Comparison of ENCODE assay signal across 8 cellular contexts in the genomic region with DNA sequence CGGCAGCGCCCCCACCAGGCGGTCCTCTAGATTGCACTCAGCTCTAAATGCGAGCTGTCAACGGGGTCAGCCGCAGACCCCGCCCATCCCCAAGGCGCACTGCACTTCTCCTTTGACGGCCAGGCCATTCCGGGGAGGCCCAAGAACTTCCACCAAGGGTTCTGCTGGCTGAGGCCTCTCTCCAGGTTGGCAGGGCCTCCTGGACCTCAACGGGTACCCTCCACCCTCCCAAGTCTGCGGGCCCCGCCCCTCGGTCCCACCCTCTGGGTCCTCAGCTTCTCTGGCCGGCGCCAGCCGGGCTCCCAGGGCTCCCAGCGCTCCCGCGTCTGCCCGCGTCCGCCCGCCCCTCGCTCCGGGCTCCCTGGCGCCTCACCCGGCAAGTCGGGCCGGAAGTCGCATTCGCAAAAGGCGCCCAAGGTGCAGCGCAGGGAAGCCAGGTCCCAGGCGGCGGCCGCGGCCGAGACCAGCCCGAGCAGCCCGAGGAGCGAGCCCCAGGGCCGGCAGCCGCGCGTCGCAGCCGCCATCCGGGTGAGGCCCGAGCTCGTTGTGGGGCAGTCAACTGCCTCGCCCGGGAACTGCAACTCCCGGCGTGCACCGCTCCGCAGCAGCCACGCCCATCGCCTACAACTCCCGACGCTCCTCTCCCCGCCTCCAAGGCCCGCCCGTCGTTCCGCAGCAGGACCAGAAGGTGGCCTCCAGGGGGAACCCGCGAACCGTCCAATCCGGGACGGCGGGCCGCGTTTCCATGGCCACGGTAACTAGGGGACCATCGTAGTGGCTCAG. TPM values are rescaled to one million over a fixed set of nuclear protein-coding genes. Genes with fewer than 3 reads are reported as not detected.
DNase-seq lines count a peak whose midpoint lies in the region; ATAC-seq and TF ChIP-seq lines count a peak whose summit lies in the region.

Gene TOR2A, minus strand, starts transcription at position 548 of the 783 bp plus-strand sequence. Its CDS starts 24 bp downstream, at position 524.

- no peaks in the 10 kb centered on the region for H3K9me3 Mint-ChIP-seq in activated T-helper 17 cell treated with anti-CD3 and anti-CD28 coated beads, Interleukin-2, amount 50 U/mL, for 72 hours
- H3K9me3 Mint-ChIP-seq in natural killer cell treated with Interleukin-12 subunit alpha and Interleukin-12 subunit beta and Interleukin-15 and Interleukin-18, amount 100 ng/mL, for 72 hours, result no peaks in the 10 kb centered on the region

- peak within 1 kb of the TSS; percentile 92 for H3K27ac Mint-ChIP-seq in activated T-helper 17 cell treated with anti-CD3 and anti-CD28 coated beads, Interleukin-2, amount 50 U/mL, for 72 hours
- H3K27ac Mint-ChIP-seq in natural killer cell treated with Interleukin-12 subunit alpha and Interleukin-12 subunit beta and Interleukin-15 and Interleukin-18, amount 100 ng/mL, for 72 hours, result peak within 1 kb of the TSS; percentile 75 to 85

- CTCF ChIA-PET in RWPE1 (lab: Yijun Ruan, JAX), result interaction anchor here (0.5 to 2.3 kb wide), 56 partner anchors 8 to 424 kb away, joined by 3 to 30 read pairs (median 4); partner anchors contain the start of genes CDK9, CFAP157, PTRH1 and SH2D3C

- peak; percentile 96 for ATAC-seq in activated T-helper 17 cell treated with anti-CD3 and anti-CD28 coated beads, Interleukin-2, amount 50 U/mL, for 72 hours (replicated peaks)
- ATAC-seq in natural killer cell treated with Interleukin-12 subunit alpha and Interleukin-12 subunit beta and Interleukin-15 and Interleukin-18, amount 100 ng/mL, for 72 hours, result peak; percentile 96 to 97
- peak; percentile 95 for ATAC-seq in stimulated activated naive CD8-positive, alpha-beta T cell treated with anti-CD3 and anti-CD28 coated beads, Interleukin-15, Interleukin-2, amounts not matched to agents 100 U/mL and 50 U/mL, for 24 hours

- DNase-seq in ELR (ENCODE audit: low read depth) (peak; percentile 98), H4 (ENCODE audit: low spot score) (peak; percentile 96), LNCaP clone FGC (ENCODE audit: low read depth) (peak; percentile 85), RWPE1 (ENCODE audit: low spot score) (peak; percentile 99), fibroblast of mammary gland (ENCODE audit: low read depth) (peak; percentile 95)
- DNase-seq in natural killer cell treated with Interleukin-12 subunit alpha and Interleukin-12 subunit beta and Interleukin-15 and Interleukin-18, amount 100 ng/mL, for 72 hours (ENCODE audit: low spot score), result peak; percentile 97
- peak; percentile 99 for DNase-seq in stimulated activated naive CD8-positive, alpha-beta T cell treated with anti-CD3 and anti-CD28 coated beads, Interleukin-15, Interleukin-2, amounts not matched to agents 100 U/mL and 50 U/mL, for 24 hours

- POLR2A ChIA-PET in RWPE1 (lab: Yijun Ruan, JAX; ENCODE audit: low non-redundant PET), result interaction anchor here (0.7 to 1.5 kb wide), 8 partner anchors 23 to 146 kb away, joined by 3 to 8 read pairs (median 4); partner anchors contain the start of gene CDK9

- peaks cover 18% of the 10 kb centered on the region for H3K36me3 Mint-ChIP-seq in activated T-helper 17 cell treated with anti-CD3 and anti-CD28 coated beads, Interleukin-2, amount 50 U/mL, for 72 hours (ENCODE audit: low read depth)
- no peaks in the 10 kb centered on the region for H3K36me3 Mint-ChIP-seq in natural killer cell treated with Interleukin-12 subunit alpha and Interleukin-12 subunit beta and Interleukin-15 and Interleukin-18, amount 100 ng/mL, for 72 hours

- H3K27me3 Mint-ChIP-seq in activated T-helper 17 cell treated with anti-CD3 and anti-CD28 coated beads, Interleukin-2, amount 50 U/mL, for 72 hours, result no peaks in the 10 kb centered on the region
- H3K27me3 Mint-ChIP-seq in natural killer cell treated with Interleukin-12 subunit alpha and Interleukin-12 subunit beta and Interleukin-15 and Interleukin-18, amount 100 ng/mL, for 72 hours, result no peaks in the 10 kb centered on the region

- peaks cover 5% of the 10 kb centered on the region for H3K4me1 Mint-ChIP-seq in activated T-helper 17 cell treated with anti-CD3 and anti-CD28 coated beads, Interleukin-2, amount 50 U/mL, for 72 hours
- H3K4me1 Mint-ChIP-seq in natural killer cell treated with Interleukin-12 subunit alpha and Interleukin-12 subunit beta and Interleukin-15 and Interleukin-18, amount 100 ng/mL, for 72 hours (ENCODE audit: low read depth in 2 of 2), result peaks cover 19 to 22% of the 10 kb centered on the region in 2 donors

- peak within 1 kb of the TSS; percentile 98 for H3K27ac ChIP-seq in RWPE1

- TF ChIP-seq CTCF in LNCaP clone FGC (IDR thresholded peaks at IDR 0.05; ENCODE audit: control insufficient read depth, extremely low read depth, insufficient read depth), result peak; percentile 99
- TF ChIP-seq CTCF in RWPE1 (conservative IDR thresholded peaks at IDR 0.05; ENCODE audit: low read depth), result peak; percentile 98
- TF ChIP-seq CTCF in fibroblast of mammary gland (conservative IDR thresholded peaks at IDR 0.05; ENCODE audit: control insufficient read depth, insufficient read depth, low read depth, low read length), result peak; percentile 88

- H3K4me3 Mint-ChIP-seq in activated T-helper 17 cell treated with anti-CD3 and anti-CD28 coated beads, Interleukin-2, amount 50 U/mL, for 72 hours, result peak within 1 kb of the TSS; percentile 80
- H3K4me3 Mint-ChIP-seq in natural killer cell treated with Interleukin-12 subunit alpha and Interleukin-12 subunit beta and Interleukin-15 and Interleukin-18, amount 100 ng/mL, for 72 hours, result peak within 1 kb of the TSS; percentile 78

- peak within 1 kb of the TSS; percentile 58 for H3K4me3 ChIP-seq in LNCaP clone FGC (ENCODE audit: low read depth, low read length)
- H3K4me3 ChIP-seq in fibroblast of mammary gland (ENCODE audit: control insufficient read depth, low read depth, low read length), result peak within 1 kb of the TSS; percentile 67

RNA-seq across cellular contexts. Expression of gene TOR2A, which starts in this region (rescaled TPM):
- total RNA-seq in H4 (2014; rRNA removed; shearing (Covaris generic)), result 6.3 and 11.5 TPM in 2 replicates
- total RNA-seq in activated T-helper 17 cell treated with anti-CD3 and anti-CD28 coated beads, Interleukin-2, amount 50 U/mL, for 72 hours, result 10 to 100 TPM in 1 of 2 donors, 1 to 10 TPM in 1; 8.5 to 15.7 TPM
- total RNA-seq in natural killer cell treated with Interleukin-12 subunit alpha and Interleukin-12 subunit beta and Interleukin-15 and Interleukin-18, amount 100 ng/mL, for 72 hours, result 10 to 100 TPM; 20.4 to 31.9 TPM

Comparison
In these comparisons a context has a peak if more than half of its experiments do, and no peak if none do; other contexts are left out.
1. Peak in every context shown above with its lines: DNase-seq, ATAC-seq, H3K4me3 ChIP-seq and H3K27ac ChIP-seq.